8 cellular contexts compared by ENCODE assay signal in the genomic region with DNA sequence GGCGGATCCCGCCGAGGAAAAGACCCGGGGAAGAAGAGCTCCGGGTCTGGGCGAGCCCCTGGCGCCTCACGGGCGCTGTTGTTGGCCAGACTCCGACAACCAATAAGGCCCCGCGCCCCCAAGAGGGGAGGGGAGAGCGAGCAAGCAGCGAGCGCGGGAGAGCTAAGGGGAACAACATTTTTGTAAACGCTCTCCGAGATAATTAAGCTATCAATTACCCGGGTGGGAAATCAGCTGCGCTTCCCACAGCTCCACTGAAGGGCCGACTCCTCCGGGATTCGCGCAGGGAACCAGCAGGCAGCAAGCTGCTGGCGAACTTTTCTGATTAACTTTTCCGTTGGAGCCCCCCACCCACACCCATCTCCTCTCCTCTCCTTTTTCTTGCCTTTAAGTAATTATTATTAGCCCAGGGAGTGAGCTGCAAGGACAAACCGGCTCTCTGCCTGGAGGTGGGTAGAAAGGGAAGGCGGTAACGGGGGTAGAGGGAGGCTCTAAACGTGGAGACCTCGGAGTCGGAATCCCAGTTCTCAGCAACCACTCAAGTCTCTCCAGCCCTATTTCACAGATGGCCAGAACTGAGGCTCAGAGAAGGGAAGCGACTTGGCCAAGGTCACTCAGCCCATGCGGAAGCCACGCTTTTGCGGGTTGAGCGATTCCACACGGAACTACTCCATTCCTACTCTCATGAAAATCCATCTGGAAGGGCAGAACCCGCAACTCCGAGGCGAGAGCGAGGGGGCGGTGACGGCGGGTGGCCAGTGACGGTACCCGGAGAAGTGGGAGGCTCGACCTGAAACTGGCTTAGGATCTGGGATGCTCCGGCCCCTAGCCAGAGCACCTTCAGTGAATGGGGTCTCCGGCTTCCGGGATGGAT.
DNase-seq lines count a peak whose midpoint lies in the region; TF ChIP-seq lines count a peak whose summit lies in the region.

No MANE protein-coding gene starts in this region.

- H3K27me3 Mint-ChIP-seq in nephron progenitor cell (ENCODE audit: low read depth, poor library complexity) = peaks cover 46% of the 10 kb centered on the region

- H3K9me3 Mint-ChIP-seq in nephron progenitor cell = no peaks in the 10 kb centered on the region

- H3K4me3 ChIP-seq in BLaER1 (peak overlapping the region; percentile 73), KMS-11 (IDR thresholded peaks at IDR 0.05; ENCODE audit: insufficient read depth, low read depth, low read length) (no peak overlapping the region)

- H3K9ac ChIP-seq in BLaER1 (no peak overlapping the region), KMS-11 (no peak overlapping the region)

- H2AFZ ChIP-seq in KMS-11 (ENCODE audit: low read depth) = peak overlapping the region; percentile 64; the same call in 1 of the 2 replicates

- H3K4me3 Mint-ChIP-seq in nephron progenitor cell = no peak overlapping the region

- no peak overlapping the region for H3K27ac Mint-ChIP-seq in nephron progenitor cell

- H3K27me3 ChIP-seq in BLaER1 = peaks cover 54% of the 10 kb centered on the region
- no peaks in the 10 kb centered on the region for H3K27me3 ChIP-seq in KMS-11 (ENCODE audit: insufficient read depth, low read depth)

- H3K4me1 ChIP-seq in BLaER1 (peaks cover 23% of the 10 kb centered on the region), KMS-11 (ENCODE audit: low read depth, poor library complexity, severe bottlenecking) (no peaks in the 10 kb centered on the region)

- no peaks in the 10 kb centered on the region for H3K79me2 ChIP-seq in KMS-11 (ENCODE audit: insufficient read depth, low read depth)

- H3K27ac ChIP-seq in BLaER1 (no peak overlapping the region), KMS-11 (no peak overlapping the region)

- H4K20me1 ChIP-seq in BLaER1 = peaks cover 22% of the 10 kb centered on the region
- no peaks in the 10 kb centered on the region for H4K20me1 ChIP-seq in KMS-11 (ENCODE audit: insufficient read depth)

- peaks cover 30% of the 10 kb centered on the region for H3K4me1 Mint-ChIP-seq in nephron progenitor cell

- DNase-seq in ecto neural progenitor cell (ENCODE audit: low spot score) = peak; percentile 72
- peak; percentile 70 for DNase-seq in nephron progenitor cell
- DNase-seq in activated naive CD4-positive, alpha-beta T cell (lab: John Stamatoyannopoulos, UW) = no peak
- no peak for DNase-seq in OCI-M1 (lab: John Stamatoyannopoulos, UW)
- no peak for DNase-seq in MV-4-11 (lab: John Stamatoyannopoulos, UW)
- DNase-seq in SW480 (ENCODE audit: low spot score) = no peak

- no peaks in the 10 kb centered on the region for H3K36me3 Mint-ChIP-seq in nephron progenitor cell (ENCODE audit: low read depth)

- no peaks in the 10 kb centered on the region for H3K36me3 ChIP-seq in BLaER1
- no peaks in the 10 kb centered on the region for H3K36me3 ChIP-seq in KMS-11 (ENCODE audit: insufficient read depth)

- peak overlapping the region; percentile 95 for H3K4me2 ChIP-seq in BLaER1
- peak overlapping the region; percentile 48; the same call in 1 of the 2 replicates for H3K4me2 ChIP-seq in KMS-11

- H3K9me3 ChIP-seq in BLaER1 = no peaks in the 10 kb centered on the region

- TF ChIP-seq CTCF in KMS-11 (conservative IDR thresholded peaks at IDR 0.05; ENCODE audit: low read depth, low read length) (no peak), nephron progenitor cell (IDR thresholded peaks at IDR 0.05) (no peak)

Comparison
In these comparisons a context has a peak if more than half of its experiments do, and no peak if none do; other contexts are left out.
1. DNase-seq: peak in ecto neural progenitor cell (single experiment) and nephron progenitor cell (single experiment); none in activated naive CD4-positive, alpha-beta T cell (0 of 4), OCI-M1 (single experiment), MV-4-11 (single experiment) and SW480 (single experiment).